In genomic region chr4:112448211-112448745, GRCh38 we compare ENCODE assay signal across 20 cellular contexts.
DNase-seq lines count a peak whose midpoint lies in the region; ATAC-seq and TF ChIP-seq lines count a peak whose summit lies in the region.
"Had no signal": no experiment of that assay in that cellular context is flagged by ENCODE, and none has a peak within 500 bp of the region (broad histone marks: within the 10 kb centered on the region; RNA-seq: fewer than 3 reads in every experiment).

No MANE protein-coding gene starts in this region.

- no peak overlapping the region for H3K27ac Mint-ChIP-seq in stimulated activated memory B cell treated with anti-CD40 and anti-IgM and Interleukin-4, amounts not matched to agents 10 μg/mL and 1 μg/mL and 100 μg/mL, for 72 hours
- H3K27ac Mint-ChIP-seq: activated naive CD4-positive, alpha-beta T cell treated with anti-CD3 and anti-CD28 coated beads, Interleukin-2, amount 10 ng/mL, durations not matched to agents 7 days and 5 days; nephron progenitor cell; T-helper 17 cell had no signal

- H3K4me3 Mint-ChIP-seq in stimulated activated memory B cell treated with anti-CD40 and anti-IgM and Interleukin-4, amounts not matched to agents 10 μg/mL and 1 μg/mL and 100 μg/mL, for 72 hours: no peak overlapping the region
- H3K4me3 Mint-ChIP-seq: activated naive CD4-positive, alpha-beta T cell treated with anti-CD3 and anti-CD28 coated beads, Interleukin-2, amount 10 ng/mL, durations not matched to agents 7 days and 5 days; nephron progenitor cell; T-helper 17 cell had no signal

- POLR2A ChIA-PET in A673 (lab: Charles Lee; ENCODE audit: low non-redundant PET) (interaction anchor here (0.6 kb wide), 1 partner anchor 284 kb away, joined by 14 read pairs; no protein-coding TSS in a partner anchor), HEK293T (lab: Yijun Ruan, JAX) (no interaction called here)

- H3K36me3 ChIP-seq in A673 (ENCODE audit: insufficient read depth, low read length, poor library complexity, severe bottlenecking): no peaks in the 10 kb centered on the region
- H3K36me3 ChIP-seq: lower lobe of right lung, right lobe of liver had no signal

- CTCF ChIA-PET in A673 (lab: Charles Lee) (no interaction called here), HEK293T (lab: Yijun Ruan, JAX) (interaction anchor here (0.5 to 0.6 kb wide), 2 partner anchors 53 to 60 kb away, joined by 3 read pairs; no protein-coding TSS in a partner anchor)

- no TSS peak for BruUV-seq in A673 (replicated peaks; lab: Mats Ljungman, UMichigan)

- no peaks in the 10 kb centered on the region for H3K4me1 ChIP-seq in A673 (ENCODE audit: insufficient read depth, low read length, poor library complexity, severe bottlenecking)
- H3K4me1 ChIP-seq: lower lobe of right lung, right lobe of liver had no signal

- H3K27me3 ChIP-seq in A673 (replicated peaks; ENCODE audit: insufficient read depth, low read depth, low read length, poor library complexity): no peaks in the 10 kb centered on the region
- H3K27me3 ChIP-seq: right lobe of liver had no signal

- H3K4me1 Mint-ChIP-seq in stimulated activated memory B cell treated with anti-CD40 and anti-IgM and Interleukin-4, amounts not matched to agents 10 μg/mL and 1 μg/mL and 100 μg/mL, for 72 hours: no peaks in the 10 kb centered on the region
- H3K4me1 Mint-ChIP-seq: activated naive CD4-positive, alpha-beta T cell treated with anti-CD3 and anti-CD28 coated beads, Interleukin-2, amount 10 ng/mL, durations not matched to agents 7 days and 5 days; T-helper 17 cell had no signal

- intact Hi-C loops in A673 (cut with micrococcal nuclease; ENCODE audit: unreplicated experiment): no loop called here

- H3K4me3 ChIP-seq in A673 (ENCODE audit: low read depth, low read length, poor library complexity, severe bottlenecking) (no peak overlapping the region), fibroblast of the aortic adventitia (ENCODE audit: low read depth, low read length) (no peak overlapping the region)
- H3K4me3 ChIP-seq: lower lobe of right lung, right lobe of liver had no signal

- no peak for ATAC-seq in HG02840 (IDR thresholded peaks at IDR 0.05; ENCODE audit: low FRiP score, unreplicated experiment)
- ATAC-seq in stimulated activated memory B cell treated with anti-CD40 and anti-IgM and Interleukin-4, amounts not matched to agents 10 μg/mL and 1 μg/mL and 100 μg/mL, for 72 hours: no peak
- ATAC-seq: lower lobe of right lung, right lobe of liver, T-helper 17 cell had no signal

- H3K36me3 Mint-ChIP-seq in stimulated activated memory B cell treated with anti-CD40 and anti-IgM and Interleukin-4, amounts not matched to agents 10 μg/mL and 1 μg/mL and 100 μg/mL, for 72 hours: peaks cover 32% of the 10 kb centered on the region

- DNase-seq in A673 (ENCODE audit: low spot score) (peak; percentile 6), HEK293T (ENCODE audit: extremely low spot score) (peak; percentile 25), RKO (ENCODE audit: low spot score) (peak; percentile 60), fibroblast of the aortic adventitia (ENCODE audit: low read depth) (peak; percentile 36), GM03348 (ENCODE audit: low spot score) (no peak), T-helper 2 cell (no peak)
- DNase-seq: activated CD4-positive, alpha-beta T cell treated with anti-CD3 and anti-CD28 coated beads for 1 hour; activated CD8-positive, alpha-beta memory T cell treated with anti-CD3 and anti-CD28 coated beads, Interleukin-2, amount 50 U/mL, for 4 hours; activated naive CD4-positive, alpha-beta T cell treated with anti-CD3 and anti-CD28 coated beads, Interleukin-2, amount 10 ng/mL, durations not matched to agents 7 days and 5 days; central memory CD4-positive, alpha-beta T cell; lower lobe of right lung; NCI-H1092 treated with DMSO at 0.1 percent for 48 hours; NCI-H446; nephron progenitor cell; right lobe of liver; stimulated activated CD4-positive, alpha-beta T cell treated with anti-CD3 and anti-CD28 coated beads, Interleukin-4, amount 100 ng/mL, for 24 hours; T-helper 17 cell; trophoblast cell had no signal

- peaks cover 18% of the 10 kb centered on the region for H3K9me3 Mint-ChIP-seq in stimulated activated memory B cell treated with anti-CD40 and anti-IgM and Interleukin-4, amounts not matched to agents 10 μg/mL and 1 μg/mL and 100 μg/mL, for 72 hours

- no peak overlapping the region for H3K27ac ChIP-seq in A673 (ENCODE audit: low read depth, low read length, poor library complexity, severe bottlenecking)
- H3K27ac ChIP-seq: lower lobe of right lung, right lobe of liver had no signal

- peaks cover 7% of the 10 kb centered on the region for H3K9me3 ChIP-seq in A673 (ENCODE audit: low read depth, low read length, poor library complexity, severe bottlenecking)
- H3K9me3 ChIP-seq: right lobe of liver had no signal

- TF ChIP-seq CTCF in A673 (conservative IDR thresholded peaks at IDR 0.05; ENCODE audit: low read depth, low read length) (no peak), fibroblast of the aortic adventitia (IDR thresholded peaks at IDR 0.05; ENCODE audit: insufficient read depth, low read length) (no peak)

- H3K27me3 Mint-ChIP-seq in stimulated activated memory B cell treated with anti-CD40 and anti-IgM and Interleukin-4, amounts not matched to agents 10 μg/mL and 1 μg/mL and 100 μg/mL, for 72 hours: no peaks in the 10 kb centered on the region
- H3K27me3 Mint-ChIP-seq: activated naive CD4-positive, alpha-beta T cell treated with anti-CD3 and anti-CD28 coated beads, Interleukin-2, amount 10 ng/mL, durations not matched to agents 7 days and 5 days; T-helper 17 cell had no signal

TF ChIP-seq in HEK293T, 16 proteins besides CTCF, POLR2A, EP300 and RAD21:
- TF ChIP-seq PKNOX1 (IDR thresholded peaks at IDR 0.05) (peak; percentile 67), SUZ12 (IDR thresholded peaks at IDR 0.05) (no peak)

Comparison
In these comparisons a context has a peak if more than half of its experiments do, and no peak if none do; other contexts are left out.
1. DNase-seq: peak in A673 (single experiment), HEK293T (single experiment), RKO (single experiment) and fibroblast of the aortic adventitia (single experiment); none in GM03348 (single experiment) and T-helper 2 cell (0 of 5).